2 cellular contexts compared by ENCODE assay signal in genomic region chr12:121618659-121619233, GRCh38.
A peak's percentile ranks its signal among the peaks of the same experiment; 100 is the strongest.
TF ChIP-seq lines count a peak whose summit lies in the region.

No MANE protein-coding gene starts in this region.

TF ChIP-seq in HepG2, 621 proteins besides CTCF, POLR2A, EP300 and RAD21 (continues in another document):
- TF ChIP-seq FUBP1 (CRISPR knock-in tag; IDR thresholded peaks at IDR 0.05; ENCODE audit: borderline replicate concordance), result no peak
- no peak for TF ChIP-seq MBD4 (IDR thresholded peaks at IDR 0.05; ENCODE audit: borderline replicate concordance, low read length)
- peak; percentile 18; the same call in 1 of the 2 replicates for TF ChIP-seq ZNF281 (CRISPR knock-in tag; IDR thresholded peaks at IDR 0.05; ENCODE audit: borderline replicate concordance)
- TF ChIP-seq SUZ12 (IDR thresholded peaks at IDR 0.05; ENCODE audit: low read depth, low read length), result no peak
- TF ChIP-seq, protein P1, sequence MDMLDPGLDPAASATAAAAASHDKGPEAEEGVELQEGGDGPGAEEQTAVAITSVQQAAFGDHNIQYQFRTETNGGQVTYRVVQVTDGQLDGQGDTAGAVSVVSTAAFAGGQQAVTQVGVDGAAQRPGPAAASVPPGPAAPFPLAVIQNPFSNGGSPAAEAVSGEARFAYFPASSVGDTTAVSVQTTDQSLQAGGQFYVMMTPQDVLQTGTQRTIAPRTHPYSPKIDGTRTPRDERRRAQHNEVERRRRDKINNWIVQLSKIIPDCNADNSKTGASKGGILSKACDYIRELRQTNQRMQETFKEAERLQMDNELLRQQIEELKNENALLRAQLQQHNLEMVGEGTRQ (IDR thresholded peaks at IDR 0.05; ENCODE audit: low read depth, low read length), result peak; percentile 41
- TF ChIP-seq, protein P1 (CRISPR knock-in tag; IDR thresholded peaks at IDR 0.05; ENCODE audit: borderline replicate concordance), result no peak; the same call in 1 of the 2 replicates
- no peak for TF ChIP-seq NKX3-1 (CRISPR knock-in tag; IDR thresholded peaks at IDR 0.05)
- peak; percentile 84; the same call in 1 of the 2 replicates for TF ChIP-seq RAD51 (IDR thresholded peaks at IDR 0.05; ENCODE audit: borderline replicate concordance)
- no peak for TF ChIP-seq ELF1 (CRISPR knock-in tag; IDR thresholded peaks at IDR 0.05)
- peak; percentile 31; the same call in 1 of the 2 replicates for TF ChIP-seq PATZ1 (CRISPR knock-in tag; IDR thresholded peaks at IDR 0.05)
- TF ChIP-seq SYNCRIP (IDR thresholded peaks at IDR 0.05; ENCODE audit: insufficient read depth, low read depth, low read length), result no peak
- no peak for TF ChIP-seq NR2F1 (CRISPR knock-in tag; IDR thresholded peaks at IDR 0.05)
- peak; percentile 70; the same call in 1 of the 2 replicates for TF ChIP-seq ZBTB10 (CRISPR knock-in tag; IDR thresholded peaks at IDR 0.05; ENCODE audit: borderline replicate concordance)
- TF ChIP-seq CC2D1A (CRISPR knock-in tag; IDR thresholded peaks at IDR 0.05), result no peak

TF ChIP-seq in HCT116, 20 proteins besides CTCF, POLR2A, EP300 and RAD21:
- TF ChIP-seq, protein P2, sequence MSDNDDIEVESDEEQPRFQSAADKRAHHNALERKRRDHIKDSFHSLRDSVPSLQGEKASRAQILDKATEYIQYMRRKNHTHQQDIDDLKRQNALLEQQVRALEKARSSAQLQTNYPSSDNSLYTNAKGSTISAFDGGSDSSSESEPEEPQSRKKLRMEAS (IDR thresholded peaks at IDR 0.05), result no peak
- no peak for TF ChIP-seq ZBTB33 (IDR thresholded peaks at IDR 0.05; ENCODE audit: extremely low read depth, insufficient replicate concordance, low read length)
- TF ChIP-seq REST (IDR thresholded peaks at IDR 0.05; ENCODE audit: low read depth), result no peak
- TF ChIP-seq CBX3 (IDR thresholded peaks at IDR 0.05; ENCODE audit: low read depth), result no peak
- TF ChIP-seq ELF1 (IDR thresholded peaks at IDR 0.05; ENCODE audit: borderline replicate concordance, low read depth), result no peak
- TF ChIP-seq TCF7L2 (IDR thresholded peaks at IDR 0.05; ENCODE audit: borderline replicate concordance, extremely low read depth, insufficient read depth, insufficient read length), result no peak
- no peak for TF ChIP-seq ZNF274 (IDR thresholded peaks at IDR 0.05; ENCODE audit: low read depth, low read length)
